Comparison of ENCODE assay signal across 19 cellular contexts in the genomic region with DNA sequence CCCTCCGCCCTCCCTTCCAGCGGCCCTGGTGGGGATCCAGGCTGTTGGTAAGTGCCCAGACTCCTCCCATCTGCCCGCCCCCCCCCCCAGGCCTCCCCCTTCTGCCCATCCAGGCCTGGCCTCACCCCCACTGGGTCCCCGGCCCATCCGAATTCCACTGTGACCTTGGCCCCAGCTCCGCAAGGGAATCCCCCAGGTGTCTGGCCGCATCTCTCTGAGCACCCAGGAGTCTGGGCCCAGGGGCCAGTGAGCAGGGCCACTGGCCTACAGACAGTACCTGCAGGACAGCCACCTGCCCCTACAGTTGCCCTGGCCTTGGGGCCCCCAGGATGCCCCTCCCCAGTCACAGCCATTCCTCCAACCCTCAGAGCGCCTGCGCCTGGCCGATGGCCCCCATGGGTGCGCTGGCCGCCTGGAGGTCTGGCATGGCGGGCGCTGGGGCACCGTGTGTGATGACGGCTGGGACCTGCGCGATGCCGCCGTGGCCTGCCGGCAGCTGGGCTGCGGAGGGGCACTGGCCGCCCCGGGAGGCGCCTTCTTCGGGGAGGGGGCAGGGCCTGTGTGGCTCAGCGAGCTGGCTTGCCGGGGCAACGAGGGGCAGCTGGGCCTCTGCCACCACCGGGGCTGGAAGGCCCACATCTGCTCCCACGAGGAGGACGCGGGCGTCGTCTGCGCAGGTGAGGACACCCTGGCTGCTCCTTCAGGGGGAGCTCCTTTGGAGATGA. TPM values are rescaled to one million over a fixed set of nuclear protein-coding genes. Genes with fewer than 3 reads are reported as not detected.
DNase-seq lines count a peak whose midpoint lies in the region; ATAC-seq and TF ChIP-seq lines count a peak whose summit lies in the region.
"Had no signal": no experiment of that assay in that cellular context is flagged by ENCODE, and none has a peak within 500 bp of the region (broad histone marks: within the 10 kb centered on the region; RNA-seq: fewer than 3 reads in every experiment).

No MANE protein-coding gene starts in this region.

- H3K27me3 Mint-ChIP-seq in stimulated activated naive B cell treated with anti-CD40 and anti-IgM and Interleukin-4, amounts not matched to agents 10 μg/mL and 1 μg/mL and 100 μg/mL, for 72 hours, result peaks cover 19 to 27% of the 10 kb centered on the region in 2 donors
- peaks cover 9% of the 10 kb centered on the region for H3K27me3 Mint-ChIP-seq in activated T-helper 1 cell treated with anti-CD3 and anti-CD28 coated beads, Interleukin-12 subunit alpha, Interleukin-12 subunit beta, Interleukin-2, Interleukin-4 antibody, amounts not matched to agents 30 ng/mL and 10 ng/mL and 1 ng/mL, durations not matched to agents 14 hours and 24 hours and 36 hours (ENCODE audit: insufficient read depth)

- TF ChIP-seq CTCF in WERI-Rb-1 (IDR thresholded peaks at IDR 0.05; ENCODE audit: low read depth, low read length), result no peak
- TF ChIP-seq CTCF in adrenal gland (IDR thresholded peaks at IDR 0.05), result no peak

- DNase-seq in D341Med (ENCODE audit: low spot score) (peak; percentile 40), WERI-Rb-1 (peak; percentile 34), right cardiac atrium (peak; percentile 29 to 83 (median 81)), DMS153 treated with DMSO at 0.1 percent for 48 hours (lab: John Stamatoyannopoulos, UW; ENCODE audit: unreplicated experiment) (no peak), adrenal gland (no peak)
- DNase-seq in stimulated activated naive B cell treated with anti-CD40 and anti-IgM and Interleukin-4, amounts not matched to agents 10 μg/mL and 1 μg/mL and 100 μg/mL, for 72 hours, result no peak
- DNase-seq in activated T-helper 1 cell treated with anti-CD3 and anti-CD28 coated beads, Interleukin-12 subunit alpha, Interleukin-12 subunit beta, Interleukin-2, Interleukin-4 antibody, amounts not matched to agents 30 ng/mL and 10 ng/mL and 1 ng/mL, durations not matched to agents 14 hours and 24 hours and 36 hours (ENCODE audit: low spot score), result no peak
- DNase-seq: activated T-cell treated with anti-CD3 and anti-CD28 coated beads for 4 hours; erythroblast; immature natural killer cell; MM.1S; stimulated activated CD4-positive, alpha-beta T cell treated with anti-CD3 and anti-CD28 coated beads, Interleukin-4, amount 100 ng/mL, for 24 hours had no signal

- H3K4me1 Mint-ChIP-seq in stimulated activated naive B cell treated with anti-CD40 and anti-IgM and Interleukin-4, amounts not matched to agents 10 μg/mL and 1 μg/mL and 100 μg/mL, for 72 hours, result peaks cover 20 to 38% of the 10 kb centered on the region in 2 donors
- H3K4me1 Mint-ChIP-seq in activated T-helper 1 cell treated with anti-CD3 and anti-CD28 coated beads, Interleukin-12 subunit alpha, Interleukin-12 subunit beta, Interleukin-2, Interleukin-4 antibody, amounts not matched to agents 30 ng/mL and 10 ng/mL and 1 ng/mL, durations not matched to agents 14 hours and 24 hours and 36 hours (ENCODE audit: low read depth), result peaks cover 11% of the 10 kb centered on the region

- no peaks in the 10 kb centered on the region for H3K27me3 ChIP-seq in WERI-Rb-1 (ENCODE audit: insufficient read depth, low read depth, severe bottlenecking)
- no peaks in the 10 kb centered on the region for H3K27me3 ChIP-seq in right cardiac atrium (ENCODE audit: control insufficient read depth, insufficient read depth)
- H3K27me3 ChIP-seq in adrenal gland, result no peaks in the 10 kb centered on the region

- H3K36me3 Mint-ChIP-seq in stimulated activated naive B cell treated with anti-CD40 and anti-IgM and Interleukin-4, amounts not matched to agents 10 μg/mL and 1 μg/mL and 100 μg/mL, for 72 hours, result peaks cover 0 to 4% of the 10 kb centered on the region in 2 donors
- H3K36me3 Mint-ChIP-seq in activated T-helper 1 cell treated with anti-CD3 and anti-CD28 coated beads, Interleukin-12 subunit alpha, Interleukin-12 subunit beta, Interleukin-2, Interleukin-4 antibody, amounts not matched to agents 30 ng/mL and 10 ng/mL and 1 ng/mL, durations not matched to agents 14 hours and 24 hours and 36 hours (ENCODE audit: low read depth), result no peaks in the 10 kb centered on the region
- H3K36me3 Mint-ChIP-seq: immature natural killer cell, mesothelial cell of epicardium had no signal

- H3K27ac ChIP-seq in WERI-Rb-1 (peak overlapping the region; percentile 57), right cardiac atrium (ENCODE audit: low read length) (no peak overlapping the region), adrenal gland (no peak overlapping the region)

- TF ChIP-seq POLR2A in adrenal gland (IDR thresholded peaks at IDR 0.05), result no peak

- no peaks in the 10 kb centered on the region for H3K9me3 ChIP-seq in WERI-Rb-1 (ENCODE audit: severe bottlenecking)
- no peaks in the 10 kb centered on the region for H3K9me3 ChIP-seq in right cardiac atrium (ENCODE audit: control insufficient read depth, low read length)
- H3K9me3 ChIP-seq in adrenal gland (replicated peaks in 1 of 3), result no peaks in the 10 kb centered on the region

- H3K4me3 Mint-ChIP-seq in stimulated activated naive B cell treated with anti-CD40 and anti-IgM and Interleukin-4, amounts not matched to agents 10 μg/mL and 1 μg/mL and 100 μg/mL, for 72 hours, result no peak overlapping the region
- no peak overlapping the region for H3K4me3 Mint-ChIP-seq in activated T-helper 1 cell treated with anti-CD3 and anti-CD28 coated beads, Interleukin-12 subunit alpha, Interleukin-12 subunit beta, Interleukin-2, Interleukin-4 antibody, amounts not matched to agents 30 ng/mL and 10 ng/mL and 1 ng/mL, durations not matched to agents 14 hours and 24 hours and 36 hours
- H3K4me3 Mint-ChIP-seq: immature natural killer cell; stimulated activated effector memory CD8-positive, alpha-beta T cell treated with anti-CD3 and anti-CD28 coated beads, Interleukin-12 subunit alpha, Interleukin-12 subunit beta, amount 100 ng/mL, for 72 hours had no signal

- peak overlapping the region; percentile 47 for H3K27ac Mint-ChIP-seq in stimulated activated naive B cell treated with anti-CD40 and anti-IgM and Interleukin-4, amounts not matched to agents 10 μg/mL and 1 μg/mL and 100 μg/mL, for 72 hours
- no peak overlapping the region for H3K27ac Mint-ChIP-seq in activated T-helper 1 cell treated with anti-CD3 and anti-CD28 coated beads, Interleukin-12 subunit alpha, Interleukin-12 subunit beta, Interleukin-2, Interleukin-4 antibody, amounts not matched to agents 30 ng/mL and 10 ng/mL and 1 ng/mL, durations not matched to agents 14 hours and 24 hours and 36 hours

- 68% methylated on average over 36 of the region's 36 CpGs for WGBS in right cardiac atrium
- 58 to 67% (median 63%) methylated on average over 9 to 36 of the region's 36 CpGs; no CpG with 5 or more reads in 1 of the 4 donors for WGBS in adrenal gland, 4 donors

- no peaks in the 10 kb centered on the region for H3K9me3 Mint-ChIP-seq in stimulated activated naive B cell treated with anti-CD40 and anti-IgM and Interleukin-4, amounts not matched to agents 10 μg/mL and 1 μg/mL and 100 μg/mL, for 72 hours
- no peaks in the 10 kb centered on the region for H3K9me3 Mint-ChIP-seq in activated T-helper 1 cell treated with anti-CD3 and anti-CD28 coated beads, Interleukin-12 subunit alpha, Interleukin-12 subunit beta, Interleukin-2, Interleukin-4 antibody, amounts not matched to agents 30 ng/mL and 10 ng/mL and 1 ng/mL, durations not matched to agents 14 hours and 24 hours and 36 hours
- H3K9me3 Mint-ChIP-seq: immature natural killer cell; mesothelial cell of epicardium; stimulated activated effector memory CD8-positive, alpha-beta T cell treated with anti-CD3 and anti-CD28 coated beads, Interleukin-12 subunit alpha, Interleukin-12 subunit beta, amount 100 ng/mL, for 72 hours had no signal

- ATAC-seq in right cardiac atrium (no peak), HG02970 (IDR thresholded peaks at IDR 0.05; ENCODE audit: low FRiP score, unreplicated experiment) (no peak)
- ATAC-seq in stimulated activated naive B cell treated with anti-CD40 and anti-IgM and Interleukin-4, amounts not matched to agents 10 μg/mL and 1 μg/mL and 100 μg/mL, for 72 hours (replicated peaks), result no peak
- ATAC-seq: activated CD4-positive, CD25-positive, alpha-beta regulatory T cell treated with anti-CD3 and anti-CD28 coated beads, Interleukin-2, amount 50 U/mL, for 24 hours; stimulated activated effector memory CD8-positive, alpha-beta T cell treated with anti-CD3 and anti-CD28 coated beads, Interleukin-12 subunit alpha, Interleukin-12 subunit beta, amount 100 ng/mL, for 72 hours had no signal

- H3K4me1 ChIP-seq in right cardiac atrium (ENCODE audit: control insufficient read depth, insufficient read depth, low read length) (peaks cover 3% of the 10 kb centered on the region), adrenal gland (replicated peaks in 1 of 2) (peaks cover 37 to 38% of the 10 kb centered on the region in 2 donors)

- intact Hi-C loops in right cardiac atrium (cut with DNase I) (no loop called here), adrenal gland (cut with DNase I) (no loop called here)
- intact Hi-C loops in activated T-helper 1 cell treated with anti-CD3 and anti-CD28 coated beads, Interleukin-12 subunit alpha, Interleukin-12 subunit beta, Interleukin-2, Interleukin-4 antibody, amounts not matched to agents 30 ng/mL and 10 ng/mL and 1 ng/mL, durations not matched to agents 14 hours and 24 hours and 36 hours (cut with micrococcal nuclease), result no loop called here

- H3K4me3 ChIP-seq in WERI-Rb-1 (ENCODE audit: low read depth, low read length) (no peak overlapping the region; the same call in 1 of the 2 replicates), right cardiac atrium (ENCODE audit: low read length) (no peak overlapping the region), adrenal gland (no peak overlapping the region)

- H3K36me3 ChIP-seq in WERI-Rb-1 (peaks cover 4% of the 10 kb centered on the region), adrenal gland (replicated peaks in 1 of 2) (no peaks in the 10 kb centered on the region)

RNA-seq across cellular contexts. Expression of a gene that starts 0.9 kb away (rescaled TPM):
- total RNA-seq in right cardiac atrium (10 to 100 TPM in 1 of 4 donors, 1 to 10 TPM in 3; 6.8 to 10.2 (median 8.1) TPM), adrenal gland (1 to 10 TPM; 1.5 to 6.8 (median 4.5) TPM)
- polyA plus RNA-seq in right cardiac atrium (4.4 TPM), adrenal gland (1 to 10 TPM; 1.3 to 10.0 (median 1.5) TPM)
- 0.24 and 0.65 TPM in 2 replicates for total RNA-seq in activated T-helper 1 cell treated with anti-CD3 and anti-CD28 coated beads, Interleukin-12 subunit alpha, Interleukin-12 subunit beta, Interleukin-2, Interleukin-4 antibody, amounts not matched to agents 30 ng/mL and 10 ng/mL and 1 ng/mL, durations not matched to agents 14 hours and 24 hours and 36 hours
- total RNA-seq: HT-29 had no signal
- polyA plus RNA-seq: immature natural killer cell had no signal

RNA-seq across cellular contexts. Expression of a gene that starts 4.2 kb away (rescaled TPM):
- total RNA-seq in right cardiac atrium (10 to 100 TPM; 13.6 to 20.8 (median 15.0) TPM), adrenal gland (10 to 100 TPM in 5 of 8 donors, 1 to 10 TPM in 3; 4.9 to 35.3 (median 17.9) TPM)
- polyA plus RNA-seq in right cardiac atrium (15.8 TPM), adrenal gland (100 to 1,000 TPM in 1 of 3 donors, 10 to 100 TPM in 1, 1 to 10 TPM in 1; 6.2 to 108 (median 53.8) TPM)
- total RNA-seq in activated T-helper 1 cell treated with anti-CD3 and anti-CD28 coated beads, Interleukin-12 subunit alpha, Interleukin-12 subunit beta, Interleukin-2, Interleukin-4 antibody, amounts not matched to agents 30 ng/mL and 10 ng/mL and 1 ng/mL, durations not matched to agents 14 hours and 24 hours and 36 hours, result 23.1 and 26.1 TPM in 2 replicates

RNA-seq across cellular contexts. Expression of a gene that starts 12.7 kb away (rescaled TPM):
- 1 to 10 TPM; 5.6 to 8.1 (median 6.7) TPM for total RNA-seq in right cardiac atrium
- 7.7 TPM for polyA plus RNA-seq in right cardiac atrium
- 7.6 and 10.4 TPM in 2 replicates for total RNA-seq in activated T-helper 1 cell treated with anti-CD3 and anti-CD28 coated beads, Interleukin-12 subunit alpha, Interleukin-12 subunit beta, Interleukin-2, Interleukin-4 antibody, amounts not matched to agents 30 ng/mL and 10 ng/mL and 1 ng/mL, durations not matched to agents 14 hours and 24 hours and 36 hours
- total RNA-seq in adrenal gland, result 10 to 100 TPM in 3 of 8 donors, 1 to 10 TPM in 5; 5.4 to 27.9 (median 9.2) TPM
- polyA plus RNA-seq in adrenal gland, result 10 to 100 TPM in 1 of 3 donors, 1 to 10 TPM in 1, under 1 TPM in 1; 0.04 to 17.5 (median 3.7) TPM

RNA-seq across cellular contexts. Expression of a gene that starts 24.6 kb away (rescaled TPM):
- total RNA-seq in right cardiac atrium (not detected), adrenal gland (not detected)
- polyA plus RNA-seq in right cardiac atrium (not detected), adrenal gland (not detected)
- total RNA-seq in activated T-helper 1 cell treated with anti-CD3 and anti-CD28 coated beads, Interleukin-12 subunit alpha, Interleukin-12 subunit beta, Interleukin-2, Interleukin-4 antibody, amounts not matched to agents 30 ng/mL and 10 ng/mL and 1 ng/mL, durations not matched to agents 14 hours and 24 hours and 36 hours, result not detected in 2 replicates
- total RNA-seq: mesothelial cell of epicardium, osteocyte had no signal
- polyA plus RNA-seq: adipose tissue, immature natural killer cell had no signal

RNA-seq across cellular contexts. Expression of a gene that starts 27.7 kb away (rescaled TPM):
- total RNA-seq in right cardiac atrium (10 to 100 TPM; 49.6 to 73.9 (median 62.0) TPM), adrenal gland (100 to 1,000 TPM in 1 of 8 donors, 10 to 100 TPM in 7; 58.2 to 181 (median 80.8) TPM)
- polyA plus RNA-seq in right cardiac atrium (111 TPM), adrenal gland (100 to 1,000 TPM in 1 of 3 donors, 10 to 100 TPM in 2; 18.1 to 119 (median 75.0) TPM)
- total RNA-seq in activated T-helper 1 cell treated with anti-CD3 and anti-CD28 coated beads, Interleukin-12 subunit alpha, Interleukin-12 subunit beta, Interleukin-2, Interleukin-4 antibody, amounts not matched to agents 30 ng/mL and 10 ng/mL and 1 ng/mL, durations not matched to agents 14 hours and 24 hours and 36 hours, result 31.3 and 34.3 TPM in 2 replicates

Comparison
In these comparisons a context has a peak if more than half of its experiments do, and no peak if none do; other contexts are left out.
1. DNase-seq: peak in D341Med (single experiment), WERI-Rb-1 (single experiment) and right cardiac atrium (3 of 3); none in stimulated activated naive B cell treated with anti-CD40 and anti-IgM and Interleukin-4, amounts not matched to agents 10 μg/mL and 1 μg/mL and 100 μg/mL, for 72 hours (single experiment), DMS153 treated with DMSO at 0.1 percent for 48 hours (single experiment), activated T-helper 1 cell treated with anti-CD3 and anti-CD28 coated beads, Interleukin-12 subunit alpha, Interleukin-12 subunit beta, Interleukin-2, Interleukin-4 antibody, amounts not matched to agents 30 ng/mL and 10 ng/mL and 1 ng/mL, durations not matched to agents 14 hours and 24 hours and 36 hours (single experiment) and adrenal gland (0 of 7).